Comparison of ENCODE assay signal across 15 cellular contexts in the genomic region with DNA sequence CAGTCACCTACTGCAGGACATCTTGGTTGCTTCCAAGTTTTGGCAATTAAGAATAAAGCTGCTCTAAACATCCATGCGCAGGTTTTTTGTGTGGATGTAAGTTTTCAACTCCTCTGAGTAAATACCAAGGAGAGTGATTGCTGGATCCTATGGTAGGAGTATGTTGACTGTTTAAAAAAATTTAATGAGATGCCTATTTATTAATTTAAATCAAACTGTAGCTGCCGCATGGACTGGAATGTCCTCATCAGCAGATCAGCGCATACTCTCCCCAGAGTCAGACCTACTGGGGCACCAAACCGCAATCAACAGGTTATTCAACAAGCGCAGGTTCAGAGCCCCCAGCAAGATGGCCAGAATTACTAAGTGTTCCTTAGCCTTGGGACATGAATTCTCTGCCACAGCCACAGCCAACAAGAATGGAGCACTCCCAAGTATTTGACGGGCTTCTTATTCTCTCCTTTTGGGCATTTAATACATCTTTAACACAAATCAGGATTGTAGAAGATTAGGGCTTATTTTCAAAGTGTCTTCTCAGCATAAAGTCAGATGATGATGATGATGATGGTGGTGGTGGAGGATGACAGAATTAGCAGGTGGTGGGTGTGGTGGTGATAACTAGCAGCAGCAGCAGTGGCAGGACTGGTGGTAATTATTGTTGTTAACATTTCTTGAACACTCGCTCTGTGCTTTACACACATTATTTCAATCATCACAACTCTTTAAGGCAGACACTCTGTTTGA.
"Had no signal": no experiment of that assay in that cellular context is flagged by ENCODE, and none has a peak within 500 bp of the region (broad histone marks: within the 10 kb centered on the region; RNA-seq: fewer than 3 reads in every experiment).

No MANE protein-coding gene starts in this region.

- H3K4me3 ChIP-seq: adrenal gland, esophagus squamous epithelium, mucosa of descending colon, suprapubic skin had no signal

- H3K27me3 ChIP-seq: adrenal gland, brain microvascular endothelial cell, esophagus squamous epithelium, suprapubic skin had no signal

- H3K9me3 ChIP-seq: adrenal gland, esophagus squamous epithelium, mucosa of descending colon, suprapubic skin had no signal

- ATAC-seq: activated CD8-positive, alpha-beta T cell treated with anti-CD3 and anti-CD28 coated beads for 36 hours; mucosa of descending colon; stimulated activated naive CD8-positive, alpha-beta T cell treated with anti-CD3 and anti-CD28 coated beads, Interleukin-15, Interleukin-2, amounts not matched to agents 100 U/mL and 50 U/mL, for 24 hours; T-cell had no signal

- H3K36me3 ChIP-seq: adrenal gland, brain microvascular endothelial cell, esophagus squamous epithelium, suprapubic skin had no signal

- H3K4me1 ChIP-seq: esophagus squamous epithelium, suprapubic skin had no signal

- H3K27ac ChIP-seq: adrenal gland, brain microvascular endothelial cell, esophagus squamous epithelium, suprapubic skin had no signal

- DNase-seq: activated CD8-positive, alpha-beta memory T cell treated with anti-CD3 and anti-CD28 coated beads, Interleukin-2, amount 50 U/mL, for 4 hours; activated CD8-positive, alpha-beta T cell treated with anti-CD3 and anti-CD28 coated beads for 36 hours; activated naive CD4-positive, alpha-beta T cell treated with anti-CD3 and anti-CD28 coated beads, Interleukin-2, amount 50 U/mL, for 16 hours; adrenal gland; brain microvascular endothelial cell; esophagus squamous epithelium; foreskin fibroblast; mammary epithelial cell; mucosa of descending colon; nephron progenitor cell; stimulated activated CD4-positive, alpha-beta T cell treated with anti-CD3 and anti-CD28 coated beads, Interleukin-12 subunit alpha, Interleukin-12 subunit beta, amount 100 ng/mL, for 4 hours; stimulated activated naive CD8-positive, alpha-beta T cell treated with anti-CD3 and anti-CD28 coated beads, Interleukin-15, Interleukin-2, amounts not matched to agents 100 U/mL and 50 U/mL, for 24 hours; T-cell; T1000 had no signal
